In the genomic region with DNA sequence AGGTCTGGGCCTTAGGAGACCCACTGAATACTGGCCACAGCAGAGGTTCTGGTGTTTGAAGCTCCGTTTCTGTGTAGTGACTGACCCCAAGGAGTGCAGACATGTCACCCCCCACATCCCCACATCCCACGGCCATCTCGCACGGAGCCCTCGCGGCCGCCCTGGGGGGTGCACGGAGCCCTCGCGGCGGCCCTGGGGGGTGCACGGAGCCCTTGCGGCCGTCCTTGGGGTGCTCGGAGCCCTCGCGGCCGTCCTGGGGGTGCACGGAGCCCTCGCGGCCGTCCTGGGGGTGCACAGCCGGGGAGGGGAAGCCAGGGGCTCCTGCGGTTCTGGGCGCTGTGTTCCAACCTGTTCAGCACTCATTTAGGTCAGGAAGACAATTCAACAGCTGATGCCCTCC, we compare ENCODE assay signal across 15 cellular contexts.
A peak's percentile ranks its signal among the peaks of the same experiment; 100 is the strongest.
DNase-seq lines count a peak whose midpoint lies in the region; ATAC-seq and TF ChIP-seq lines count a peak whose summit lies in the region.
"Had no signal": no experiment of that assay in that cellular context is flagged by ENCODE, and none has a peak within 500 bp of the region (broad histone marks: within the 10 kb centered on the region; RNA-seq: fewer than 3 reads in every experiment).

No MANE protein-coding gene starts in this region.

- CTCF ChIA-PET in A673 (lab: Charles Lee): no interaction called here

- no peak overlapping the region for H3K18ac ChIP-seq in mesendoderm (ENCODE audit: low read length)

- H3K36me3 ChIP-seq in WERI-Rb-1 (no peaks in the 10 kb centered on the region), mesendoderm (ENCODE audit: control insufficient read depth, insufficient read depth, low read length) (no peaks in the 10 kb centered on the region), A673 (ENCODE audit: insufficient read depth, low read length, poor library complexity, severe bottlenecking) (no peaks in the 10 kb centered on the region)

- H3K4me3 ChIP-seq in WERI-Rb-1 (ENCODE audit: low read depth, low read length) (no peak overlapping the region), mesendoderm (ENCODE audit: low read length) (no peak overlapping the region), A673 (ENCODE audit: low read depth, low read length, poor library complexity, severe bottlenecking) (no peak overlapping the region)
- H3K4me3 ChIP-seq: A549 had no signal

- no peak overlapping the region for H4K5ac ChIP-seq in mesendoderm (ENCODE audit: low read length)

- POLR2A ChIA-PET in A673 (lab: Charles Lee; ENCODE audit: low non-redundant PET): no interaction called here

- no peak overlapping the region for H3K4me2 ChIP-seq in mesendoderm (ENCODE audit: low read length)
- H3K4me2 ChIP-seq: A549 had no signal

- H3K27ac ChIP-seq in WERI-Rb-1 (peak overlapping the region; percentile 62), mesendoderm (ENCODE audit: low read depth, low read length) (no peak overlapping the region), A673 (ENCODE audit: low read depth, low read length, poor library complexity, severe bottlenecking) (no peak overlapping the region)
- H3K27ac ChIP-seq: A549 had no signal

- TF ChIP-seq CTCF in GM10266 (IDR thresholded peaks at IDR 0.05; ENCODE audit: control insufficient read depth, insufficient read depth, low read depth, missing control alignments): no peak
- TF ChIP-seq CTCF in WERI-Rb-1 (IDR thresholded peaks at IDR 0.05; ENCODE audit: low read depth, low read length): no peak
- TF ChIP-seq CTCF in A673 (conservative IDR thresholded peaks at IDR 0.05; ENCODE audit: low read depth, low read length): no peak

- no peak overlapping the region for H3K23ac ChIP-seq in mesendoderm (ENCODE audit: low read length)

- no peak overlapping the region for H3K9ac ChIP-seq in mesendoderm (ENCODE audit: low read length)

- no peaks in the 10 kb centered on the region for H3K9me3 ChIP-seq in WERI-Rb-1 (ENCODE audit: severe bottlenecking)
- no peaks in the 10 kb centered on the region for H3K9me3 ChIP-seq in A673 (ENCODE audit: low read depth, low read length, poor library complexity, severe bottlenecking)
- H3K9me3 ChIP-seq: A549 had no signal

- no peaks in the 10 kb centered on the region for H3K79me1 ChIP-seq in mesendoderm (ENCODE audit: low read length)

- no peak overlapping the region for H2AK5ac ChIP-seq in mesendoderm (ENCODE audit: low read length)

- no TSS peak for BruUV-seq in A673 (replicated peaks; lab: Mats Ljungman, UMichigan)

- H3K79me2 ChIP-seq in mesendoderm (ENCODE audit: control insufficient read depth, insufficient read depth, low read length): no peaks in the 10 kb centered on the region

- peaks cover 20% of the 10 kb centered on the region for H3K4me1 ChIP-seq in mesendoderm (ENCODE audit: control insufficient read depth, low read depth, low read length)
- no peaks in the 10 kb centered on the region for H3K4me1 ChIP-seq in A673 (ENCODE audit: insufficient read depth, low read length, poor library complexity, severe bottlenecking)

- DNase-seq in GM10266 (ENCODE audit: extremely low spot score) (peak; percentile 38), WERI-Rb-1 (peak; percentile 6), mesendoderm (no peak), A673 (ENCODE audit: low spot score) (no peak), erythroblast (lab: John Stamatoyannopoulos, UW) (no peak)
- DNase-seq: AML-193; C1 segment of cervical spinal cord; Calu3; CD4-positive, alpha-beta T cell; DMS79 treated with DMSO at 0.1 percent for 48 hours; EL; HCEC 1CT; HFFc6 had no signal

- TF ChIP-seq POLR2A in erythroblast (IDR thresholded peaks at IDR 0.05; ENCODE audit: low read length): no peak

- no peak overlapping the region for H2BK120ac ChIP-seq in mesendoderm (ENCODE audit: low read depth, low read length)

- H4K8ac ChIP-seq in mesendoderm (ENCODE audit: low read depth, low read length): no peak overlapping the region

- no peaks in the 10 kb centered on the region for H3K27me3 ChIP-seq in WERI-Rb-1 (ENCODE audit: insufficient read depth, low read depth, severe bottlenecking)
- no peaks in the 10 kb centered on the region for H3K27me3 ChIP-seq in mesendoderm (ENCODE audit: insufficient read depth, low read length, poor library complexity)
- no peaks in the 10 kb centered on the region for H3K27me3 ChIP-seq in A673 (replicated peaks; ENCODE audit: insufficient read depth, low read depth, low read length, poor library complexity)

- no peak overlapping the region for H3K56ac ChIP-seq in mesendoderm (ENCODE audit: low read length)

- no peak overlapping the region for H2BK15ac ChIP-seq in mesendoderm (replicated peaks; ENCODE audit: low read depth)

- no peak for ATAC-seq in GM18909 (IDR thresholded peaks at IDR 0.05; ENCODE audit: poor library complexity, unreplicated experiment)

- no peak overlapping the region for H2BK5ac ChIP-seq in mesendoderm (ENCODE audit: low read length)

- intact Hi-C loops in A673 (cut with micrococcal nuclease; ENCODE audit: unreplicated experiment): no loop called here

- peak overlapping the region; percentile 65 for H3K4ac ChIP-seq in mesendoderm (ENCODE audit: low read depth, low read length)

- WGBS in mesendoderm (ENCODE audit: extremely low coverage, insufficient coverage, low lambda C conversion rate): no CpG with 5 or more reads among the region's 25 CpGs

Comparison
In these comparisons a context has a peak if more than half of its experiments do, and no peak if none do; other contexts are left out.
1. DNase-seq: peak in GM10266 (single experiment) and WERI-Rb-1 (single experiment); none in mesendoderm (single experiment), A673 (single experiment) and erythroblast (0 of 2).